Comparison of ENCODE assay signal across 19 cellular contexts in genomic region chr6:35970181-35970580, GRCh38. TPM values are rescaled to one million over a fixed set of nuclear protein-coding genes. Genes with fewer than 3 reads are reported as not detected.
A peak's percentile ranks its signal among the peaks of the same experiment; 100 is the strongest.
DNase-seq lines count a peak whose midpoint lies in the region; ATAC-seq, FAIRE-seq and TF ChIP-seq lines count a peak whose summit lies in the region.
"Had no signal": no experiment of that assay in that cellular context is flagged by ENCODE, and none has a peak within 500 bp of the region (broad histone marks: within the 10 kb centered on the region; RNA-seq: fewer than 3 reads in every experiment).

No MANE protein-coding gene starts in this region.

- H3K9me3 ChIP-seq in Karpas-422 (ENCODE audit: low read length), result no peaks in the 10 kb centered on the region
- H3K9me3 ChIP-seq in CD8-positive, alpha-beta T cell (ENCODE audit: low read length), result no peaks in the 10 kb centered on the region
- H3K9me3 ChIP-seq: right lobe of liver, SJCRH30 had no signal

- H3K36me3 Mint-ChIP-seq in CD8-positive, alpha-beta T cell, result no peaks in the 10 kb centered on the region

- H3K4me2 ChIP-seq in Karpas-422 (ENCODE audit: low read depth, low read length, poor library complexity, severe bottlenecking), result no peak overlapping the region

- no peak for ATAC-seq in CD8-positive, alpha-beta T cell
- ATAC-seq: right lobe of liver had no signal

- intact Hi-C loops in CD8-positive, alpha-beta T cell (cut with DNase I, micrococcal nuclease), result no loop called here

- FAIRE-seq in HTR-8/SVneo (lab: Jason Lieb, UNC) (no peak), bronchial epithelial cell (lab: Jason Lieb, UNC) (no peak)
- FAIRE-seq: GM18507, TTC549 had no signal

- no peaks in the 10 kb centered on the region for H3K9me3 Mint-ChIP-seq in CD8-positive, alpha-beta T cell
- H3K9me3 Mint-ChIP-seq: central memory CD8-positive, alpha-beta T cell had no signal

- H3K4me3 ChIP-seq in bronchial epithelial cell (ENCODE audit: low read depth, low read length), result no peak overlapping the region
- no peak overlapping the region for H3K4me3 ChIP-seq in kidney epithelial cell (ENCODE audit: low read depth, low read length)
- no peak overlapping the region for H3K4me3 ChIP-seq in Karpas-422 (ENCODE audit: low read length)
- H3K4me3 ChIP-seq in CD8-positive, alpha-beta T cell (ENCODE audit: low read depth, low read length), result no peak overlapping the region
- H3K4me3 ChIP-seq: right lobe of liver, SJCRH30 had no signal

- no peaks in the 10 kb centered on the region for H3K79me2 ChIP-seq in Karpas-422 (ENCODE audit: low read length)

- no peak overlapping the region for H2AFZ ChIP-seq in Karpas-422 (ENCODE audit: low read length)

- H3K27me3 ChIP-seq in bronchial epithelial cell (ENCODE audit: control insufficient read depth, insufficient read depth, low read length) (no peaks in the 10 kb centered on the region), kidney epithelial cell (ENCODE audit: control insufficient read depth, insufficient read depth, low read length) (no peaks in the 10 kb centered on the region), Karpas-422 (ENCODE audit: low read length) (no peaks in the 10 kb centered on the region)
- H3K27me3 ChIP-seq in CD8-positive, alpha-beta T cell (ENCODE audit: insufficient read depth, low read length), result no peaks in the 10 kb centered on the region
- H3K27me3 ChIP-seq: right lobe of liver, SJCRH30 had no signal

- H3K4me1 ChIP-seq in Karpas-422 (ENCODE audit: low read length), result no peaks in the 10 kb centered on the region
- H3K4me1 ChIP-seq in CD8-positive, alpha-beta T cell (ENCODE audit: insufficient read depth, low read length), result no peaks in the 10 kb centered on the region
- H3K4me1 ChIP-seq: SJCRH30 had no signal

- H3K36me3 ChIP-seq in bronchial epithelial cell (ENCODE audit: control insufficient read depth, insufficient read depth, low read length), result no peaks in the 10 kb centered on the region
- H3K36me3 ChIP-seq in kidney epithelial cell (ENCODE audit: control insufficient read depth, insufficient read depth, low read length), result no peaks in the 10 kb centered on the region
- H3K36me3 ChIP-seq in Karpas-422 (ENCODE audit: insufficient read depth, low read length), result no peaks in the 10 kb centered on the region
- H3K36me3 ChIP-seq in CD8-positive, alpha-beta T cell (ENCODE audit: insufficient read depth, low read length), result no peaks in the 10 kb centered on the region
- H3K36me3 ChIP-seq: right lobe of liver, SJCRH30 had no signal

- peak; percentile 73 for DNase-seq in AG20443 (ENCODE audit: low spot score)
- DNase-seq in HTR-8/SVneo (ENCODE audit: insufficient read length, low spot score), result peak; percentile 41
- DNase-seq in bronchial epithelial cell (ENCODE audit: low read depth), result peak; percentile 81
- DNase-seq in kidney epithelial cell (ENCODE audit: low read depth), result peak; percentile 12
- no peak for DNase-seq in Karpas-422
- no peak for DNase-seq in midbrain (lab: John Stamatoyannopoulos, UW)
- no peak for DNase-seq in COR-L47 (lab: John Stamatoyannopoulos, UW)
- no peak for DNase-seq in CD8-positive, alpha-beta T cell
- DNase-seq: activated naive CD4-positive, alpha-beta T cell; erythroblast; GF-D8; NCI-H1436 treated with DMSO at 0.1 percent for 48 hours; SJCRH30; stimulated activated naive CD4-positive, alpha-beta T cell treated with Interleukin-2 at 50 U/mL for 16 hours had no signal

- H3K4me1 Mint-ChIP-seq in CD8-positive, alpha-beta T cell (ENCODE audit: low read depth), result no peaks in the 10 kb centered on the region
- H3K4me1 Mint-ChIP-seq: central memory CD8-positive, alpha-beta T cell had no signal

- POLR2A ChIA-PET in CD8-positive, alpha-beta T cell (lab: Charles Lee), result interaction anchor here (1.3 kb wide), 1 partner anchor 130 kb away, joined by 3 read pairs; no protein-coding TSS in a partner anchor

- H3K27me3 Mint-ChIP-seq in CD8-positive, alpha-beta T cell (ENCODE audit: low read depth), result no peaks in the 10 kb centered on the region
- H3K27me3 Mint-ChIP-seq: central memory CD8-positive, alpha-beta T cell had no signal

- TF ChIP-seq CTCF in bronchial epithelial cell (IDR thresholded peaks at IDR 0.05; ENCODE audit: insufficient read depth, low read length, severe bottlenecking) (no peak), kidney epithelial cell (IDR thresholded peaks at IDR 0.05; ENCODE audit: insufficient read depth, low read length, poor library complexity, severe bottlenecking) (no peak)
- TF ChIP-seq CTCF in CD8-positive, alpha-beta T cell (IDR thresholded peaks at IDR 0.05), result no peak

- H4K20me1 ChIP-seq in Karpas-422 (ENCODE audit: insufficient read depth, low read depth, low read length), result no peaks in the 10 kb centered on the region

- no peak overlapping the region for H3K27ac ChIP-seq in Karpas-422 (ENCODE audit: low read length)
- H3K27ac ChIP-seq in CD8-positive, alpha-beta T cell (ENCODE audit: low read depth, low read length), result no peak overlapping the region
- H3K27ac ChIP-seq: right lobe of liver, SJCRH30 had no signal

- H3K4me3 Mint-ChIP-seq in CD8-positive, alpha-beta T cell, result no peak overlapping the region
- H3K4me3 Mint-ChIP-seq: central memory CD8-positive, alpha-beta T cell had no signal

- H3K27ac Mint-ChIP-seq in CD8-positive, alpha-beta T cell, result no peak overlapping the region

- CTCF ChIA-PET in CD8-positive, alpha-beta T cell (lab: Charles Lee), result no interaction called here

- H3K9ac ChIP-seq in Karpas-422 (ENCODE audit: low read length), result no peak overlapping the region

- no peaks in the 10 kb centered on the region for H3K9me2 ChIP-seq in Karpas-422 (replicated peaks; ENCODE audit: insufficient read depth, low read length)

RNA-seq across cellular contexts. Expression of gene SRPK1, which starts 49.3 kb away (rescaled TPM):
- total RNA-seq in bronchial epithelial cell (56.3 and 90.6 TPM in 2 replicates), kidney epithelial cell (88.8 and 88.9 TPM in 2 replicates)
- 94.4 and 104 TPM in 2 replicates for total RNA-seq in Karpas-422 (2014; rRNA removed; shearing (Covaris generic); ENCODE audit: low replicate concordance)
- total RNA-seq in CD8-positive, alpha-beta T cell, result 10 to 100 TPM; 21.0 to 22.7 TPM

RNA-seq across cellular contexts. Expression of gene SLC26A8, which starts 54.3 kb away (rescaled TPM):
- total RNA-seq in bronchial epithelial cell, result not detected in 2 replicates
- not detected in 2 replicates for total RNA-seq in kidney epithelial cell
- not detected in 2 replicates for total RNA-seq in Karpas-422 (2014; rRNA removed; shearing (Covaris generic); ENCODE audit: low replicate concordance)
- not detected for total RNA-seq in CD8-positive, alpha-beta T cell
- total RNA-seq: activated CD8-positive, alpha-beta memory T cell treated with anti-CD3 and anti-CD28 coated beads for 36 hours; SJCRH30 had no signal

RNA-seq across cellular contexts. Expression of gene MAPK14, which starts 57.4 kb away (rescaled TPM):
- total RNA-seq in bronchial epithelial cell, result 38.4 and 44.7 TPM in 2 replicates
- total RNA-seq in kidney epithelial cell, result 33.3 and 35.9 TPM in 2 replicates
- 46.2 and 56.1 TPM in 2 replicates for total RNA-seq in Karpas-422 (2014; rRNA removed; shearing (Covaris generic); ENCODE audit: low replicate concordance)
- total RNA-seq in CD8-positive, alpha-beta T cell, result 10 to 100 TPM; 34.5 to 34.9 TPM

Comparison
In these comparisons a context has a peak if more than half of its experiments do, and no peak if none do; other contexts are left out.
1. DNase-seq: peak in AG20443 (single experiment), HTR-8/SVneo (single experiment), bronchial epithelial cell (single experiment) and kidney epithelial cell (single experiment); none in Karpas-422 (single experiment), midbrain (single experiment), COR-L47 (single experiment) and CD8-positive, alpha-beta T cell (0 of 7).